24 cellular contexts compared by ENCODE assay signal in the genomic region with DNA sequence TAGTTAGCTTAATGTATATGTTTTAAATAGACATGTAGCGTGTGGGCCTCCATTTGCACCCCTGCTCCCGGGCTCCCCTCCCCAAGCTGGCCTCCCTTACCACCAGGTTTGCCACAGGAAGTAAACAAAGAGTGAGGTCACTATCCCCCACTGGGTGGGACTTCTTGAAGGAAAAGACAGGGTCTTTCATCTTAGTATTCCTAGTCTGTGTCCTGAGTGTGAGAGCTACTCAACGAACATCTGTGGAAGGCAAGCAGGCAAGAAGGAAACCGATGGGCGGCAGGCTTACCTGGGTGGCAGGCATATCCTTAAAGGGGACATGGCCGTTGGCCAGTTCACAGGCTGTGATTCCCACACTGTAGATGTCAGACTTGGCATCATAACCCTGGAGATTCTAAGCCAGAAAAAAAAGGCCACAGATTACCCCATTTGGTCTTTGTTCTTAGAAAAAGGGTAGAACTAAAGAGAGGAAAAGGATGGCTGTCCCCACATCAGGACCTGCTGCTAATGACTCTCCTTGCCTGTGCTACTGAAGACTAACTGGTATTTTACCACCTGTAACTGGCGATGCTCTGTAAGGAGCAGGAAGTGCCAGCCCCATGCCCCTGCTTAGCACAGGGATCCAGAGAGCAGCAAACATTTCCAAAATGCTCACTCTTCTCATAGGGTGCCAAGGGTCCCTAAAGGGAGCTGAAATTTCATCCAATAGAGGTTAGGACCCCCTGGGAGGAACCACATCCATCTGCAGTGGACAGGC. TPM values are rescaled to one million over a fixed set of nuclear protein-coding genes. Genes with fewer than 3 reads are reported as not detected.
A peak's percentile ranks its signal among the peaks of the same experiment; 100 is the strongest.
DNase-seq lines count a peak whose midpoint lies in the region; ATAC-seq, FAIRE-seq and TF ChIP-seq lines count a peak whose summit lies in the region.
"Had no signal": no experiment of that assay in that cellular context is flagged by ENCODE, and none has a peak within 500 bp of the region (broad histone marks: within the 10 kb centered on the region; RNA-seq: fewer than 3 reads in every experiment).

No MANE protein-coding gene starts in this region.

- TF ChIP-seq CTCF in Peyer's patch (IDR thresholded peaks at IDR 0.05) (no peak), bronchial epithelial cell (IDR thresholded peaks at IDR 0.05; ENCODE audit: insufficient read depth, low read length, severe bottlenecking) (no peak), spleen (IDR thresholded peaks at IDR 0.05 in 8 of 11, conservative IDR thresholded peaks at IDR 0.05 in 3 of 11) (no peak)

- intact Hi-C loops in spleen (cut with DNase I; ENCODE audit: low total_unique reads): no loop called here

- no peaks in the 10 kb centered on the region for H3K27me3 Mint-ChIP-seq in activated T-cell treated with anti-CD3 and anti-CD28 coated beads, Interleukin-2, amount 50 U/mL, for 4 hours (ENCODE audit: low read depth)
- H3K27me3 Mint-ChIP-seq: dendritic cell treated with granulocyte-macrophage colony-stimulating factor and Interleukin-4, amounts not matched to agents 40 ng/mL and 50 ng/mL, for 4 days; type B pancreatic cell had no signal

- no peaks in the 10 kb centered on the region for H3K9me3 Mint-ChIP-seq in activated T-cell treated with anti-CD3 and anti-CD28 coated beads, Interleukin-2, amount 50 U/mL, for 4 hours
- H3K9me3 Mint-ChIP-seq: dendritic cell treated with granulocyte-macrophage colony-stimulating factor and Interleukin-4, amounts not matched to agents 40 ng/mL and 50 ng/mL, for 4 days; type B pancreatic cell had no signal

- TF ChIP-seq POLR2A in Peyer's patch (IDR thresholded peaks at IDR 0.05) (no peak), spleen (IDR thresholded peaks at IDR 0.05) (no peak)

- peak overlapping the region; percentile 11 for H3K4me3 Mint-ChIP-seq in activated T-cell treated with anti-CD3 and anti-CD28 coated beads, Interleukin-2, amount 50 U/mL, for 4 hours
- H3K4me3 Mint-ChIP-seq: dendritic cell treated with granulocyte-macrophage colony-stimulating factor and Interleukin-4, amounts not matched to agents 40 ng/mL and 50 ng/mL, for 4 days; type B pancreatic cell had no signal

- H3K27ac ChIP-seq in Peyer's patch: peak overlapping the region in 3 of 4 donors; percentile 28 to 69 (median 34)
- peak overlapping the region; percentile 15 to 100 (median 56) for H3K27ac ChIP-seq in spleen
- H3K27ac ChIP-seq: body of pancreas, right atrium auricular region had no signal

- ATAC-seq in activated T-cell treated with anti-CD3 and anti-CD28 coated beads, Interleukin-2, amount 50 U/mL, for 4 hours: no peak
- ATAC-seq in activated CD4-positive, CD25-positive, alpha-beta regulatory T cell treated with anti-CD3 and anti-CD28 coated beads, Interleukin-2, amount 50 U/mL, for 24 hours: no peak
- ATAC-seq: body of pancreas, left colon, Panc1 had no signal

- H3K36me3 Mint-ChIP-seq in activated T-cell treated with anti-CD3 and anti-CD28 coated beads, Interleukin-2, amount 50 U/mL, for 4 hours (ENCODE audit: insufficient read depth): peaks cover 18% of the 10 kb centered on the region

- H3K36me3 ChIP-seq in Peyer's patch (peaks cover 0 to 66% (median 0%) of the 10 kb centered on the region in 3 donors), bronchial epithelial cell (ENCODE audit: control insufficient read depth, insufficient read depth, low read length) (peaks cover 11% of the 10 kb centered on the region), spleen (peaks cover 0 to 90% (median 39%) of the 10 kb centered on the region in 6 donors)

- H3K27me3 ChIP-seq in Peyer's patch (no peaks in the 10 kb centered on the region), bronchial epithelial cell (ENCODE audit: control insufficient read depth, insufficient read depth, low read length) (no peaks in the 10 kb centered on the region), spleen (replicated peaks in 1 of 7) (no peaks in the 10 kb centered on the region)
- H3K27me3 ChIP-seq: body of pancreas, right atrium auricular region had no signal

- no peaks in the 10 kb centered on the region for H3K9me3 ChIP-seq in Peyer's patch
- no peaks in the 10 kb centered on the region for H3K9me3 ChIP-seq in spleen
- H3K9me3 ChIP-seq: body of pancreas, Caco-2, right atrium auricular region had no signal

- no peak for DNase-seq in activated T-cell treated with anti-CD3 and anti-CD28 coated beads, Interleukin-2, amount 50 U/mL, for 4 hours
- no peak for DNase-seq in activated T-cell treated with anti-CD3 and anti-CD28 coated beads, Interleukin-2, amount 50 U/mL, for 48 hours
- DNase-seq in Peyer's patch: no peak
- no peak for DNase-seq in bronchial epithelial cell (ENCODE audit: low read depth)
- no peak for DNase-seq in spleen
- DNase-seq in COLO829 (ENCODE audit: low spot score): no peak
- no peak for DNase-seq in cerebellar cortex (ENCODE audit: low spot score)
- DNase-seq: ACHN; activated CD4-positive, alpha-beta T cell treated with anti-CD3 and anti-CD28 coated beads, Interleukin-2, amount 50 U/mL, for 48 hours; body of pancreas; Caco-2; GOT3; left colon; midbrain; NCI-H1436 treated with DMSO at 0.1 percent for 48 hours; occipital lobe; stimulated activated CD4-positive, alpha-beta T cell treated with anti-CD3 and anti-CD28 coated beads, Interleukin-15, amount 100 ng/mL, for 24 hours; stimulated activated naive CD4-positive, alpha-beta T cell treated with Interleukin-2 at 50 U/mL for 16 hours had no signal

- H3K4me1 Mint-ChIP-seq in activated T-cell treated with anti-CD3 and anti-CD28 coated beads, Interleukin-2, amount 50 U/mL, for 4 hours (ENCODE audit: low read depth): peaks cover 84% of the 10 kb centered on the region

- 64 to 71% (median 65%) methylated on average over 7 of the region's 7 CpGs for WGBS in spleen, 5 donors

- FAIRE-seq in bronchial epithelial cell (lab: Jason Lieb, UNC): peak; percentile 60
- FAIRE-seq: TTC549 had no signal

- H3K4me1 ChIP-seq in Peyer's patch (peaks cover 0 to 16% (median 7%) of the 10 kb centered on the region in 4 donors), spleen (peaks cover 28 to 84% (median 61%) of the 10 kb centered on the region in 6 donors)
- H3K4me1 ChIP-seq: Caco-2 had no signal

- H3K4me3 ChIP-seq in Peyer's patch: no peak overlapping the region
- H3K4me3 ChIP-seq in bronchial epithelial cell (ENCODE audit: low read depth, low read length): no peak overlapping the region
- H3K4me3 ChIP-seq in spleen: peak overlapping the region in 1 of 8 donors; percentile 3
- H3K4me3 ChIP-seq: body of pancreas, right atrium auricular region had no signal

RNA-seq across cellular contexts. Expression of gene LIMD2, which starts 6.6 kb away (rescaled TPM):
- total RNA-seq in activated T-cell treated with anti-CD3 and anti-CD28 coated beads, Interleukin-2, amount 50 U/mL, for 4 hours: 100 to 1,000 TPM; 119 to 169 (median 146) TPM
- 10 to 100 TPM in 3 of 4 donors, 1 to 10 TPM in 1; 9.9 to 79.2 (median 12.6) TPM for total RNA-seq in Peyer's patch
- 0.53 and 0.90 TPM in 2 replicates for total RNA-seq in bronchial epithelial cell
- 100 to 1,000 TPM; 211 to 381 (median 249) TPM for total RNA-seq in spleen
- polyA plus RNA-seq in spleen: 100 to 1,000 TPM; 414 to 554 (median 480) TPM

RNA-seq across cellular contexts. Expression of gene STRADA, which starts 35.1 kb away (rescaled TPM):
- total RNA-seq in activated T-cell treated with anti-CD3 and anti-CD28 coated beads, Interleukin-2, amount 50 U/mL, for 4 hours: 10 to 100 TPM; 35.8 to 37.7 (median 35.9) TPM
- total RNA-seq in Peyer's patch (10 to 100 TPM; 14.2 to 52.8 (median 40.4) TPM), bronchial epithelial cell (10.5 and 14.1 TPM in 2 replicates), spleen (10 to 100 TPM; 43.9 to 72.0 (median 60.7) TPM)
- polyA plus RNA-seq in spleen: 10 to 100 TPM; 20.5 to 31.3 (median 26.6) TPM
